Comparison of ENCODE assay signal across 10 cellular contexts in genomic region chr19:16936901-16937300, GRCh38. TPM values are rescaled to one million over a fixed set of nuclear protein-coding genes. Genes with fewer than 3 reads are reported as not detected.
"Had no signal": no experiment of that assay in that cellular context is flagged by ENCODE, and none has a peak within 500 bp of the region (broad histone marks: within the 10 kb centered on the region; RNA-seq: fewer than 3 reads in every experiment).

No MANE protein-coding gene starts in this region.

- H3K4me3 ChIP-seq: GM23248, GM23338, HAP-1 had no signal

- H3K4me1 ChIP-seq: HAP-1 had no signal

- H3K36me3 ChIP-seq: HAP-1 had no signal

- DNase-seq: GM23248, GOT3, H7, H9, HCEC 1CT, HFFc6 had no signal

- H3K9me3 ChIP-seq: HAP-1 had no signal

- ATAC-seq: GM23338, HCT116 had no signal

- H3K27ac ChIP-seq: GM23248 had no signal

RNA-seq across cellular contexts. Expression of gene F2RL3, which starts 48.1 kb away (rescaled TPM):
- total RNA-seq: GM23248, GM23338, H1, H7, H9, HFFc6 had no signal
- polyA plus RNA-seq: GM23248, GM23338, H1 had no signal
